In the genomic region with DNA sequence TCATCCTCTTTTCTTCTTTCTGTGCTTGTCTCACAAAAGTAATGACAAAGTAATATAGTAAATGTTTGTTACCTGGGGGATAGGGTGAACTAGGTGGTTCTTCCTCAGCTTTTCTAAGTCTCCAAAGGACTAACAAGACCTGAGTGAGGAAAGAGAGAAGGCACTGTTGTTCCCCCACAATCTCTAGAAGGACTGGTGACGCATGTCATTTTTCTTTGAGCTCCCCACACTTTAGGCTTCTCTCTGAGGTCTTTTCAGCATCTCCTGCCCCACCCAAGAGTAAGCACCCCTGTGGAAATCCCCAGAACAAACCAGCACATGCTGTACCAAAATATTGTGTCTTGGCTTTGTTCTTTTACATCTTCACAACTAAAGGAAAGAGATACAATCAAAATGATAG, we compare ENCODE assay signal across 11 cellular contexts. TPM values are rescaled to one million over a fixed set of nuclear protein-coding genes. Genes with fewer than 3 reads are reported as not detected.
DNase-seq lines count a peak whose midpoint lies in the region; ATAC-seq and TF ChIP-seq lines count a peak whose summit lies in the region.
"Had no signal": no experiment of that assay in that cellular context is flagged by ENCODE, and none has a peak within 500 bp of the region (broad histone marks: within the 10 kb centered on the region; RNA-seq: fewer than 3 reads in every experiment).

No MANE protein-coding gene starts in this region.

- H3K9me1 ChIP-seq in IMR-90 (ENCODE audit: insufficient read depth, low read length) = peaks cover under 1% of the 10 kb centered on the region; the same call in 1 of the 2 replicates

- H3K4me3 ChIP-seq in IMR-90 (ENCODE audit: insufficient read depth, low read depth, low read length) = no peak overlapping the region
- H3K4me3 ChIP-seq in duodenal mucosa (ENCODE audit: low read depth in 1 of 2, low read length in 2 of 2) = peak overlapping the region; percentile 7 to 11
- H3K4me3 ChIP-seq in PC-3 (ENCODE audit: low read length) = no peak overlapping the region

- DNase-seq in IMR-90 (no peak), LoVo (ENCODE audit: low spot score) (no peak), PC-3 (no peak)
- DNase-seq in activated CD4-positive, alpha-beta T cell treated with anti-CD3 and anti-CD28 coated beads, Interleukin-2, amount 50 U/mL, for 4 hours = peak; percentile 66 to 69
- peak; percentile 28 for DNase-seq in stimulated activated CD8-positive, alpha-beta memory T cell treated with anti-CD3 and anti-CD28 coated beads, Interleukin-12 subunit alpha, Interleukin-12 subunit beta, amount 100 ng/mL, for 4 hours (ENCODE audit: low read depth)
- no peak for DNase-seq in NK-92 treated with Interleukin-12 subunit alpha and Interleukin-12 subunit beta, amount 100 ng/mL, for 24 hours (lab: John Stamatoyannopoulos, UW)
- DNase-seq: DMS79 had no signal

- H3K9me3 ChIP-seq in IMR-90 (ENCODE audit: control insufficient read depth, insufficient read depth, low read length) = no peaks in the 10 kb centered on the region
- H3K9me3 ChIP-seq in duodenal mucosa (ENCODE audit: control insufficient read depth in 1 of 2, low read length in 2 of 2) = no peaks in the 10 kb centered on the region
- H3K9me3 ChIP-seq in PC-3 (ENCODE audit: low read length) = no peaks in the 10 kb centered on the region

- H3K36me3 ChIP-seq in IMR-90 (ENCODE audit: control insufficient read depth, insufficient read depth, low read length) = no peaks in the 10 kb centered on the region
- no peaks in the 10 kb centered on the region for H3K36me3 ChIP-seq in duodenal mucosa (ENCODE audit: control insufficient read depth in 1 of 2, insufficient read depth in 2 of 2, low read length in 2 of 2)
- no peaks in the 10 kb centered on the region for H3K36me3 ChIP-seq in PC-3 (ENCODE audit: low read depth, low read length)

- no peak for TF ChIP-seq POLR2A in IMR-90 (IDR thresholded peaks at IDR 0.05; ENCODE audit: low read depth, low read length)

- in situ Hi-C loops in IMR-90 (cut with MboI; ENCODE audit: low sequenced_read_pairs) = no loop called here

- no peak for TF ChIP-seq CTCF in IMR-90 (conservative IDR thresholded peaks at IDR 0.05; ENCODE audit: low read depth, low read length)
- TF ChIP-seq CTCF in PC-3 (conservative IDR thresholded peaks at IDR 0.05; ENCODE audit: low read depth, low read length) = no peak

- BruUV-seq in IMR-90 (replicated peaks; lab: Mats Ljungman, UMichigan) (no TSS peak), PC-3 (replicated peaks; lab: Mats Ljungman, UMichigan) (no TSS peak)

- peaks cover 7% of the 10 kb centered on the region for H3K79me2 ChIP-seq in PC-3 (ENCODE audit: low read length)

- no peak overlapping the region for H3K14ac ChIP-seq in IMR-90 (replicated peaks; ENCODE audit: low read depth, low read length)

- dilution Hi-C loops in IMR-90 (cut with HindIII; ENCODE audit: low sequenced_read_pairs, unreplicated experiment) = no loop called here

- intact Hi-C loops in IMR-90 (cut with micrococcal nuclease) (no loop called here), PC-3 (cut with micrococcal nuclease) (no loop called here)

- no peaks in the 10 kb centered on the region for H3K9me2 ChIP-seq in PC-3 (replicated peaks; ENCODE audit: low read length)

- H4K8ac ChIP-seq in IMR-90 (ENCODE audit: low read depth in 2 of 2, low read length in 2 of 2) = no peak overlapping the region

- no peak for TF ChIP-seq RAD21 in IMR-90 (IDR thresholded peaks at IDR 0.05; ENCODE audit: low read length)

- H3K56ac ChIP-seq in IMR-90 (ENCODE audit: extremely low read depth, insufficient read depth, low read length) = no peak overlapping the region

- H3K79me1 ChIP-seq in IMR-90 (ENCODE audit: low read depth in 1 of 2, low read length in 2 of 2) = peaks cover 0 to 7% of the 10 kb centered on the region in 2 experiments; a peak in 3 of 4 replicates

- H2BK5ac ChIP-seq in IMR-90 (ENCODE audit: low read depth, low read length, poor library complexity, severe bottlenecking) = no peak overlapping the region

- H3K4ac ChIP-seq in IMR-90 (ENCODE audit: low read depth, low read length) = no peak overlapping the region

- H2AFZ ChIP-seq in IMR-90 (replicated peaks; ENCODE audit: low read length, poor library complexity) (no peak overlapping the region), PC-3 (ENCODE audit: low read length) (no peak overlapping the region)

- CTCF ChIA-PET in IMR-90 (lab: Yijun Ruan, JAX) = interaction anchor here (0.6 kb wide), 1 partner anchor 200 kb away, joined by 4 read pairs; no protein-coding TSS in a partner anchor
- CTCF ChIA-PET in PC-3 (lab: Charles Lee) = interaction anchor here (0.7 kb wide), 1 partner anchor 225 kb away, joined by 3 read pairs; no protein-coding TSS in a partner anchor

- no peak overlapping the region for H2BK15ac ChIP-seq in IMR-90 (ENCODE audit: low read depth, low read length)

- H3K27ac ChIP-seq in IMR-90 (ENCODE audit: insufficient read depth, low read length) (no peak overlapping the region), duodenal mucosa (ENCODE audit: low read depth, low read length) (no peak overlapping the region), PC-3 (ENCODE audit: low read length) (no peak overlapping the region)
- H3K27ac ChIP-seq: epithelial cell of prostate, KMS-11 had no signal

- no peak overlapping the region for H3K18ac ChIP-seq in IMR-90 (ENCODE audit: low read depth, low read length)

- H3K27me3 ChIP-seq in IMR-90 (ENCODE audit: control insufficient read depth, insufficient read depth, low read length) = no peaks in the 10 kb centered on the region
- no peaks in the 10 kb centered on the region for H3K27me3 ChIP-seq in duodenal mucosa (ENCODE audit: control insufficient read depth in 1 of 2, insufficient read depth in 2 of 2, low read length in 2 of 2)
- no peaks in the 10 kb centered on the region for H3K27me3 ChIP-seq in PC-3 (ENCODE audit: low read length)

- H2AK9ac ChIP-seq in IMR-90 (replicated peaks; ENCODE audit: low read depth, low read length, poor library complexity) = no peak overlapping the region

- ATAC-seq in IMR-90 (ENCODE audit: low read depth) (no peak), GM21423 (IDR thresholded peaks at IDR 0.05; ENCODE audit: unreplicated experiment) (no peak), PC-3 (no peak)

- peak overlapping the region; percentile 25; the same call in 1 of the 2 replicates for H2BK120ac ChIP-seq in IMR-90 (ENCODE audit: low read depth, low read length)

- peaks cover 7% of the 10 kb centered on the region for H3F3A ChIP-seq in PC-3 (ENCODE audit: low read length, unreplicated experiment)

- peak overlapping the region; percentile 2; the same call in 1 of the 2 replicates for H2AK5ac ChIP-seq in IMR-90 (ENCODE audit: low read depth, low read length)

- H4K91ac ChIP-seq in IMR-90 (ENCODE audit: insufficient read depth, low read depth, low read length) = peak overlapping the region; percentile 17; the same call in 1 of the 2 replicates

- POLR2A ChIA-PET in IMR-90 (lab: Charles Lee; ENCODE audit: unreplicated experiment) = interaction anchor here (0.5 to 0.6 kb wide), 2 partner anchors 73 to 1023 kb away, joined by 3 read pairs; no protein-coding TSS in a partner anchor
- POLR2A ChIA-PET in PC-3 (lab: Charles Lee; ENCODE audit: unreplicated experiment) = interaction anchor here (0.5 kb wide), 1 partner anchor 275 kb away, joined by 5 read pairs; no protein-coding TSS in a partner anchor

- no peaks in the 10 kb centered on the region for H4K20me1 ChIP-seq in IMR-90 (ENCODE audit: insufficient read depth, low read length)
- no peaks in the 10 kb centered on the region for H4K20me1 ChIP-seq in PC-3 (ENCODE audit: low read length)

- no peak overlapping the region for H3K9ac ChIP-seq in IMR-90 (ENCODE audit: low read depth, low read length)
- no peak overlapping the region for H3K9ac ChIP-seq in duodenal mucosa (ENCODE audit: low read depth in 1 of 2, low read length in 2 of 2)
- no peak overlapping the region for H3K9ac ChIP-seq in PC-3 (ENCODE audit: low read length)
- H3K9ac ChIP-seq: KMS-11 had no signal

- no CpG with 5 or more reads among the region's 1 CpG for WGBS in IMR-90 (ENCODE audit: extremely low coverage in 2 of 2, insufficient read length in 1 of 2), 2 experiments

- H4K5ac ChIP-seq in IMR-90 (ENCODE audit: low read depth, low read length) = peak overlapping the region; percentile 18; the same call in 1 of the 2 replicates

- no peak overlapping the region for H3K4me2 ChIP-seq in IMR-90 (ENCODE audit: low read depth, low read length)
- no peak overlapping the region for H3K4me2 ChIP-seq in PC-3 (ENCODE audit: low read length)
- H3K4me2 ChIP-seq: KMS-11 had no signal

- peaks cover 5% of the 10 kb centered on the region for H3K4me1 ChIP-seq in IMR-90 (ENCODE audit: control insufficient read depth, insufficient read depth, low read length)
- H3K4me1 ChIP-seq in duodenal mucosa (ENCODE audit: control insufficient read depth in 1 of 2, insufficient read depth in 2 of 2, low read length in 2 of 2) = peaks cover 3 to 4% of the 10 kb centered on the region in 2 donors
- peaks cover 59% of the 10 kb centered on the region for H3K4me1 ChIP-seq in PC-3 (ENCODE audit: insufficient read depth, low read length)

- H2BK20ac ChIP-seq in IMR-90 (ENCODE audit: low read depth, low read length) = no peak overlapping the region

- H3K23ac ChIP-seq in IMR-90 (ENCODE audit: low read depth, low read length) = no peak overlapping the region

TF ChIP-seq in IMR-90, 13 proteins besides CTCF, POLR2A, EP300 and RAD21 (continues in another document):
- TF ChIP-seq SMC3 (IDR thresholded peaks at IDR 0.05; ENCODE audit: low read depth, low read length) (no peak), FOS (IDR thresholded peaks at IDR 0.05; ENCODE audit: low read depth, low read length) (no peak), NFE2L2 (IDR thresholded peaks at IDR 0.05; ENCODE audit: low read depth, low read length) (no peak), MXI1 (IDR thresholded peaks at IDR 0.05; ENCODE audit: borderline replicate concordance, low read depth, low read length) (no peak), BHLHE40 (IDR thresholded peaks at IDR 0.05; ENCODE audit: low read depth, low read length) (no peak), RFX5 (IDR thresholded peaks at IDR 0.05; ENCODE audit: low read depth, low read length) (no peak)
- TF ChIP-seq, protein P1, sequence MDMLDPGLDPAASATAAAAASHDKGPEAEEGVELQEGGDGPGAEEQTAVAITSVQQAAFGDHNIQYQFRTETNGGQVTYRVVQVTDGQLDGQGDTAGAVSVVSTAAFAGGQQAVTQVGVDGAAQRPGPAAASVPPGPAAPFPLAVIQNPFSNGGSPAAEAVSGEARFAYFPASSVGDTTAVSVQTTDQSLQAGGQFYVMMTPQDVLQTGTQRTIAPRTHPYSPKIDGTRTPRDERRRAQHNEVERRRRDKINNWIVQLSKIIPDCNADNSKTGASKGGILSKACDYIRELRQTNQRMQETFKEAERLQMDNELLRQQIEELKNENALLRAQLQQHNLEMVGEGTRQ (IDR thresholded peaks at IDR 0.05; ENCODE audit: low read depth, low read length) = no peak

RNA-seq across cellular contexts. Expression of a gene that starts 2.4 kb away (rescaled TPM):
- total RNA-seq in IMR-90 (2012; rRNA removed) (56.9 and 71.7 TPM in 2 replicates), PC-3 (2014; rRNA removed) (7.1 and 7.4 TPM in 2 replicates)
- 39.0 and 40.7 TPM in 2 replicates for polyA plus RNA-seq in IMR-90 (2012; rRNA removed)
- 12.9 and 32.4 TPM in 2 replicates for polyA plus RNA-seq in IMR-90 (2012; cell fraction: cytosol; rRNA removed)
- 7.9 and 30.3 TPM in 2 replicates for polyA plus RNA-seq in IMR-90 (2012; cell fraction: nucleus; rRNA removed; ENCODE audit: low replicate concordance)

Comparison
In these comparisons a context has a peak if more than half of its experiments do, and no peak if none do; other contexts are left out.
1. DNase-seq: peak in activated CD4-positive, alpha-beta T cell treated with anti-CD3 and anti-CD28 coated beads, Interleukin-2, amount 50 U/mL, for 4 hours (2 of 2) and stimulated activated CD8-positive, alpha-beta memory T cell treated with anti-CD3 and anti-CD28 coated beads, Interleukin-12 subunit alpha, Interleukin-12 subunit beta, amount 100 ng/mL, for 4 hours (single experiment); none in IMR-90 (single experiment), LoVo (single experiment), NK-92 treated with Interleukin-12 subunit alpha and Interleukin-12 subunit beta, amount 100 ng/mL, for 24 hours (single experiment) and PC-3 (single experiment).
2. H3K4me3 ChIP-seq: peak in duodenal mucosa (2 of 2); none in IMR-90 (single experiment) and PC-3 (single experiment).